Comparison of ENCODE assay signal across 1 cellular context in the genomic region with DNA sequence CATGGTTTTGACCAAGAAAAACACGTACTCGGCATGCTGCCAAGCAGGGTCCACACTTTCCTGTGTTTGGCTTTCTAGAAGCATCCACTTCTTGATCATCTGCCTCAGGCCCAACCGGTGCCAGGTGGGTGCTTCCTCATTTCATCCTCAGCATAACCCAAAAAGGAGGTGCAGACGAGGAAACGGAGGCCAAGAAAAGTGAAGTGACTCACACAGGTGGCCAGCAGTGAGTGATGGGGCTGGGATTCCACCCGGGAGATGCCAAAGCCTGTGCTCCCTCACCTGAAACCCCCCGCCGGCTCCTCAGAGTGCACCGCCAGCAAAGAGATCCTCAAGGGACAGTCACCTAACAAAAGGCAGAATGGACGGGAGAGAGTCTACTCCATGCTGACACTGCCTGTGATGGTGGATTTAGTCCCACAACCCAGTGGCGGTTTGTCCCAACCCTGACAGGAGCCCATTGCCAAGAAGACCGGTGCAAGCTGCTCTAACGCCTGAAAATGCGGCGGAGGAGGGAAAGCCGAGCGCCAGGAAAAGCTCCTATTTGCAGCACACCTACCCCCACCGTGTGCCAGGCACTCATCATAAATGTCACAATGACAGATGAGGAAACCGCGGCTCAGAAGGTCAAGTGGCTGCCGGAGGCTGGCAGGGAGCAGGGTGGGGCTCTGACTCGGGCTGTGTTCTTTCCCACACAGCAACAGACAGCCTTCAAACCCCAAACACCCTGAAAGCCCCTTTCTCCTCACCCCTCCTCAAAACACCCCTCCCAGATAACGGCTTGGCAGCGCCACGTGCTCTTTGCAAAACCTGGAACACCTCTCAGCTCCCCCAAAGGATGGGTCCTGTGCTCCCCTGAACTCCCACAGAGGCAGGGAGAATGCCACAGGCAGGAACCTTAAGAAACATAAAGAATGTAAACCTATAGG.
TF ChIP-seq lines count a peak whose summit lies in the region.

No MANE protein-coding gene starts in this region.

TF ChIP-seq in HepG2, 621 proteins besides CTCF, POLR2A, EP300 and RAD21:
- TF ChIP-seq ELF3 (CRISPR knock-in tag; IDR thresholded peaks at IDR 0.05) (no peak), ZNF670 (CRISPR knock-in tag; IDR thresholded peaks at IDR 0.05; ENCODE audit: borderline replicate concordance) (no peak), MLXIP (CRISPR knock-in tag; IDR thresholded peaks at IDR 0.05; ENCODE audit: borderline replicate concordance) (no peak), WIZ (CRISPR knock-in tag; IDR thresholded peaks at IDR 0.05) (no peak), ARID5B (CRISPR knock-in tag; IDR thresholded peaks at IDR 0.05) (no peak), SIX1 (CRISPR knock-in tag; IDR thresholded peaks at IDR 0.05; ENCODE audit: borderline replicate concordance) (no peak), TCF12 (IDR thresholded peaks at IDR 0.05) (no peak), TCF12 (CRISPR knock-in tag; IDR thresholded peaks at IDR 0.05) (no peak), KDM6A (CRISPR knock-in tag; IDR thresholded peaks at IDR 0.05; ENCODE audit: low read depth) (no peak), NFKB2 (CRISPR knock-in tag; IDR thresholded peaks at IDR 0.05; ENCODE audit: borderline replicate concordance) (no peak)
- TF ChIP-seq, protein P1, sequence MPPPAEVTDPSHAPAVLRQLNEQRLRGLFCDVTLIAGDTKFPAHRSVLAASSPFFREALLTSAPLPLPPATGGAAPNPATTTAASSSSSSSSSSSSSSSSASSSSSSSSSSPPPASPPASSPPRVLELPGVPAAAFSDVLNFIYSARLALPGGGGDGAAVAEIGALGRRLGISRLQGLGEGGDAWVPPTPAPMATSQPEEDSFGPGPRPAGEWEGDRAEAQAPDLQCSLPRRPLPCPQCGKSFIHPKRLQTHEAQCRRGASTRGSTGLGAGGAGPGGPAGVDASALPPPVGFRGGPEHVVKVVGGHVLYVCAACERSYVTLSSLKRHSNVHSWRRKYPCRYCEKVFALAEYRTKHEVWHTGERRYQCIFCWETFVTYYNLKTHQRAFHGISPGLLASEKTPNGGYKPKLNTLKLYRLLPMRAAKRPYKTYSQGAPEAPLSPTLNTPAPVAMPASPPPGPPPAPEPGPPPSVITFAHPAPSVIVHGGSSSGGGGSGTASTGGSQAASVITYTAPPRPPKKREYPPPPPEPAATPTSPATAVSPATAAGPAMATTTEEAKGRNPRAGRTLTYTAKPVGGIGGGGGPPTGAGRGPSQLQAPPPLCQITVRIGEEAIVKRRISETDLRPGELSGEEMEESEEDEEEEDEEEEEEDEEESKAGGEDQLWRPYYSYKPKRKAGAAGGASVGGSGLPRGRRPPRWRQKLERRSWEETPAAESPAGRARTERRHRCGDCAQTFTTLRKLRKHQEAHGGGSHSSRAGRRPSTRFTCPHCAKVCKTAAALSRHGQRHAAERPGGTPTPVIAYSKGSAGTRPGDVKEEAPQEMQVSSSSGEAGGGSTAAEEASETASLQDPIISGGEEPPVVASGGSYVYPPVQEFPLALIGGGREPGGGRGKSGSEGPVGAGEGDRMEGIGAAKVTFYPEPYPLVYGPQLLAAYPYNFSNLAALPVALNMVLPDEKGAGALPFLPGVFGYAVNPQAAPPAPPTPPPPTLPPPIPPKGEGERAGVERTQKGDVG (CRISPR knock-in tag; IDR thresholded peaks at IDR 0.05; ENCODE audit: borderline replicate concordance) = no peak
